In genomic region chr12:57227315-57228115, GRCh38 we compare ENCODE assay signal across 2 cellular contexts.
TF ChIP-seq lines count a peak whose summit lies in the region.

No MANE protein-coding gene starts in this region.

TF ChIP-seq in IMR-90, 13 proteins besides CTCF, POLR2A, EP300 and RAD21 (continued from another document):
- TF ChIP-seq USF2 (IDR thresholded peaks at IDR 0.05; ENCODE audit: low read depth, low read length) = no peak
TF ChIP-seq in IMR-90: peak in this region for 1.

TF ChIP-seq in HEK293T, 16 proteins besides CTCF, POLR2A, EP300 and RAD21 (continued from another document):
- no peak for TF ChIP-seq SUZ12 (IDR thresholded peaks at IDR 0.05)
- no peak for TF ChIP-seq PKNOX1 (IDR thresholded peaks at IDR 0.05)
- TF ChIP-seq SP1 (IDR thresholded peaks at IDR 0.05) = no peak
- TF ChIP-seq HDGF (IDR thresholded peaks at IDR 0.05; ENCODE audit: borderline replicate concordance) = no peak
- no peak for TF ChIP-seq TARDBP (IDR thresholded peaks at IDR 0.05)
- TF ChIP-seq ZNF384 (IDR thresholded peaks at IDR 0.05) = no peak
